In genomic region chr10:71319800-71320392, GRCh38 we compare ENCODE assay signal across 8 cellular contexts. TPM values are rescaled to one million over a fixed set of nuclear protein-coding genes. Genes with fewer than 3 reads are reported as not detected.
DNase-seq lines count a peak whose midpoint lies in the region; ATAC-seq and TF ChIP-seq lines count a peak whose summit lies in the region.

No MANE protein-coding gene starts in this region.

- peak overlapping the region in 1 of 2 donors; percentile 55 for H3K27ac ChIP-seq in left lung
- peak overlapping the region; percentile 68 to 77 for H3K27ac ChIP-seq in tibial artery

- H3K27me3 Mint-ChIP-seq in activated T-cell treated with anti-CD3 and anti-CD28 coated beads, Interleukin-2, amount 50 U/mL, for 4 hours (ENCODE audit: low read depth), result no peaks in the 10 kb centered on the region

- no peak for ATAC-seq in activated T-cell treated with anti-CD3 and anti-CD28 coated beads, Interleukin-2, amount 50 U/mL, for 4 hours
- ATAC-seq in activated naive CD4-positive, alpha-beta T cell treated with anti-CD3 and anti-CD28 coated beads, Interleukin-2, amount 50 U/mL, for 72 hours, result no peak
- ATAC-seq in left lung (no peak), GM21737 (IDR thresholded peaks at IDR 0.05; ENCODE audit: unreplicated experiment) (no peak)

- H3K4me1 ChIP-seq in left lung, result peaks cover 11 to 30% of the 10 kb centered on the region in 2 donors
- peaks cover 0 to 18% (median 12%) of the 10 kb centered on the region in 4 donors for H3K4me1 ChIP-seq in tibial artery

- H3K27me3 ChIP-seq in left lung (no peaks in the 10 kb centered on the region), tibial artery (no peaks in the 10 kb centered on the region)

- peaks cover 18% of the 10 kb centered on the region for H3K36me3 Mint-ChIP-seq in activated T-cell treated with anti-CD3 and anti-CD28 coated beads, Interleukin-2, amount 50 U/mL, for 4 hours (ENCODE audit: insufficient read depth)
- peaks cover 6 to 7% of the 10 kb centered on the region in 2 donors for H3K36me3 Mint-ChIP-seq in activated naive CD4-positive, alpha-beta T cell treated with anti-CD3 and anti-CD28 coated beads, Interleukin-2, amount 50 U/mL, for 72 hours

- H3K36me3 ChIP-seq in left lung (peaks cover 0 to 9% of the 10 kb centered on the region in 2 donors), tibial artery (peaks cover 0 to 25% (median 6%) of the 10 kb centered on the region in 3 donors)

- H3K27ac Mint-ChIP-seq in activated naive CD4-positive, alpha-beta T cell treated with anti-CD3 and anti-CD28 coated beads, Interleukin-2, amount 50 U/mL, for 72 hours, result peak overlapping the region; percentile 88 to 93

- no peak for DNase-seq in activated T-cell treated with anti-CD3 and anti-CD28 coated beads, Interleukin-2, amount 50 U/mL, for 4 hours
- no peak for DNase-seq in activated T-cell treated with anti-CD3 and anti-CD28 coated beads, Interleukin-2, amount 50 U/mL, for 1 hour
- DNase-seq in activated naive CD4-positive, alpha-beta T cell treated with anti-CD3 and anti-CD28 coated beads, Interleukin-2, amount 50 U/mL, for 72 hours (ENCODE audit: low spot score in 2 of 2), result no peak
- DNase-seq in left lung (no peak), tibial artery (no peak), posterior vena cava (ENCODE audit: low spot score) (no peak), SIG-M5 treated with dmso at 0.1 percent for 504 hours (lab: John Stamatoyannopoulos, UW; ENCODE audit: unreplicated experiment) (no peak)

- TF ChIP-seq CTCF in left lung (IDR thresholded peaks at IDR 0.05), result no peak
- TF ChIP-seq CTCF in tibial artery (IDR thresholded peaks at IDR 0.05), result no peak

- peak overlapping the region; percentile 97 for H3K4me3 Mint-ChIP-seq in activated T-cell treated with anti-CD3 and anti-CD28 coated beads, Interleukin-2, amount 50 U/mL, for 4 hours

- H3K4me1 Mint-ChIP-seq in activated T-cell treated with anti-CD3 and anti-CD28 coated beads, Interleukin-2, amount 50 U/mL, for 4 hours (ENCODE audit: low read depth), result peaks cover 31% of the 10 kb centered on the region

- H3K9me3 Mint-ChIP-seq in activated T-cell treated with anti-CD3 and anti-CD28 coated beads, Interleukin-2, amount 50 U/mL, for 4 hours, result no peaks in the 10 kb centered on the region
- H3K9me3 Mint-ChIP-seq in activated naive CD4-positive, alpha-beta T cell treated with anti-CD3 and anti-CD28 coated beads, Interleukin-2, amount 50 U/mL, for 72 hours, result peaks cover 0 to 3% of the 10 kb centered on the region in 2 donors

- H3K4me3 ChIP-seq in left lung (peak overlapping the region; percentile 64 to 80), tibial artery (peak overlapping the region; percentile 64 to 79)

- no peaks in the 10 kb centered on the region for H3K9me3 ChIP-seq in left lung
- no peaks in the 10 kb centered on the region for H3K9me3 ChIP-seq in tibial artery

- intact Hi-C loops in left lung (cut with DNase I) (no loop called here), tibial artery (cut with DNase I; ENCODE audit: low total_unique reads) (loop anchor here (5.0 to 10.0 kb wide), 4 partner anchors 57 to 492 kb away; no protein-coding TSS in a partner anchor), posterior vena cava (cut with DNase I) (loop anchor here (5.0 to 10.0 kb wide), 6 partner anchors 255 to 575 kb away; no protein-coding TSS in a partner anchor)

RNA-seq across cellular contexts. Expression of gene SLC29A3, which starts 0.8 kb away (rescaled TPM):
- total RNA-seq in activated T-cell treated with anti-CD3 and anti-CD28 coated beads, Interleukin-2, amount 50 U/mL, for 4 hours, result 1 to 10 TPM; 5.0 to 5.5 (median 5.4) TPM
- 1 to 10 TPM; 2.0 to 2.1 TPM for total RNA-seq in activated naive CD4-positive, alpha-beta T cell treated with anti-CD3 and anti-CD28 coated beads, Interleukin-2, amount 50 U/mL, for 72 hours
- total RNA-seq in left lung (10 to 100 TPM in 1 of 2 donors, 1 to 10 TPM in 1; 7.8 to 13.4 TPM), posterior vena cava (1 to 10 TPM; 3.5 to 6.2 TPM)

Comparison
In these comparisons a context has a peak if more than half of its experiments do, and no peak if none do; other contexts are left out.
1. intact Hi-C loops: an anchor here in tibial artery (5.0 to 10.0 kb wide) and posterior vena cava (5.0 to 10.0 kb wide); none called in left lung.